ENCODE assay signal across 8 cellular contexts in genomic region chr20:35699127-35699913, GRCh38. TPM values are rescaled to one million over a fixed set of nuclear protein-coding genes. Genes with fewer than 3 reads are reported as not detected.
A peak's percentile ranks its signal among the peaks of the same experiment; 100 is the strongest.
DNase-seq lines count a peak whose midpoint lies in the region; ATAC-seq and TF ChIP-seq lines count a peak whose summit lies in the region.

Gene NFS1 (minus strand): TSS chr20:35699352. CDS start chr20:35699288, 64 bp downstream.
Gene ROMO1 (plus strand): TSS chr20:35699405. CDS start chr20:35699633, 228 bp downstream.

- peak; percentile 29 for TF ChIP-seq POLR2A in esophagus muscularis mucosa (IDR thresholded peaks at IDR 0.05; ENCODE audit: low read depth)

- DNase-seq in DMS 273 (lab: John Stamatoyannopoulos, UW; ENCODE audit: unreplicated experiment) = peak; percentile 94
- peak; percentile 89 to 92 for DNase-seq in activated T-cell treated with anti-CD3 and anti-CD28 coated beads, Interleukin-2, amount 50 U/mL, for 48 hours
- peak; percentile 96 for DNase-seq in esophagus muscularis mucosa (ENCODE audit: extremely low spot score)
- peak; percentile 67 to 81 for DNase-seq in stimulated activated CD8-positive, alpha-beta memory T cell treated with anti-CD3 and anti-CD28 coated beads, Interleukin-7, amount 100 ng/mL, for 4 hours (ENCODE audit: low read depth in 2 of 2)

- no peak for TF ChIP-seq EP300 in esophagus muscularis mucosa (IDR thresholded peaks at IDR 0.05)

- H3K36me3 Mint-ChIP-seq in IgD-negative memory B cell = peaks cover 3% of the 10 kb centered on the region

- H3K36me3 ChIP-seq in esophagus muscularis mucosa (peaks cover 18 to 57% (median 56%) of the 10 kb centered on the region in 4 donors), muscle layer of duodenum (ENCODE audit: control insufficient read depth in 1 of 2, insufficient read depth in 2 of 2, low read length in 2 of 2) (peaks cover 14 to 46% of the 10 kb centered on the region in 2 donors)

- peaks cover 19 to 43% (median 29%) of the 10 kb centered on the region in 4 donors for H3K4me1 ChIP-seq in esophagus muscularis mucosa
- H3K4me1 ChIP-seq in muscle layer of duodenum (ENCODE audit: control insufficient read depth in 1 of 2, insufficient read depth in 2 of 2, low read length in 2 of 2) = peaks cover 12 to 22% of the 10 kb centered on the region in 2 donors

- H3K27me3 ChIP-seq in esophagus muscularis mucosa (no peaks in the 10 kb centered on the region), muscle layer of duodenum (ENCODE audit: low read depth, low read length) (no peaks in the 10 kb centered on the region)

- H3K9me3 ChIP-seq in esophagus muscularis mucosa = no peaks in the 10 kb centered on the region
- H3K9me3 ChIP-seq in muscle layer of duodenum (ENCODE audit: control insufficient read depth in 1 of 2, low read length in 2 of 2) = no peaks in the 10 kb centered on the region

- H3K4me3 Mint-ChIP-seq in IgD-negative memory B cell = peak within 1 kb of the TSS; percentile 94 to 96 (median 95)

- H3K4me1 Mint-ChIP-seq in IgD-negative memory B cell = peaks cover 21 to 32% (median 30%) of the 10 kb centered on the region in 3 donors

- ATAC-seq in GM21526 (IDR thresholded peaks at IDR 0.05; ENCODE audit: low FRiP score, unreplicated experiment) = peak; percentile 57

- intact Hi-C loops in esophagus muscularis mucosa (cut with DNase I) = loop anchor here (2.0 kb wide), 1 partner anchor 73 kb away; the partner anchor contains the start of gene PHF20

- WGBS in esophagus muscularis mucosa = 0% methylated on average over 17 of the region's 80 CpGs

- no peaks in the 10 kb centered on the region for H3K9me3 Mint-ChIP-seq in IgD-negative memory B cell

- H3K27ac ChIP-seq in esophagus muscularis mucosa (replicated peaks in 1 of 4) (peak within 1 kb of the TSS; percentile 91 to 95 (median 94)), muscle layer of duodenum (ENCODE audit: low read length) (peak within 1 kb of the TSS; percentile 78)

- peak within 1 kb of the TSS; percentile 86 to 97 (median 97) for H3K27ac Mint-ChIP-seq in IgD-negative memory B cell

- no peaks in the 10 kb centered on the region for H3K27me3 Mint-ChIP-seq in IgD-negative memory B cell

- peak; percentile 14 to 42 (median 36) for TF ChIP-seq CTCF in esophagus muscularis mucosa (IDR thresholded peaks at IDR 0.05)

- peak within 1 kb of the TSS; percentile 88 to 100 (median 92) for H3K4me3 ChIP-seq in esophagus muscularis mucosa
- peak within 1 kb of the TSS; percentile 65 to 89 for H3K4me3 ChIP-seq in muscle layer of duodenum (ENCODE audit: low read depth in 1 of 2, low read length in 2 of 2)

TF ChIP-seq in PFSK-1, 5 proteins besides CTCF, POLR2A, EP300 and RAD21:
- TF ChIP-seq TAF1 (IDR thresholded peaks at IDR 0.05; ENCODE audit: borderline replicate concordance, insufficient read depth, low read length) = peak; percentile 79; the same call in 1 of the 2 replicates
- peak; percentile 49; the same call in 1 of the 2 replicates for TF ChIP-seq SIN3A (IDR thresholded peaks at IDR 0.05; ENCODE audit: borderline replicate concordance, insufficient read depth, low read length)
- peak; percentile 38 for TF ChIP-seq FOXP2 (optimal IDR thresholded peaks at IDR 0.05; ENCODE audit: borderline replicate concordance, extremely low read depth, extremely low read length, insufficient read depth)
- peak; percentile 94 for TF ChIP-seq POLR2AphosphoS5 (IDR thresholded peaks at IDR 0.05; ENCODE audit: low read depth, low read length)
- TF ChIP-seq REST (IDR thresholded peaks at IDR 0.05; ENCODE audit: insufficient read depth in 1 of 2, low read depth in 2 of 2, low read length in 2 of 2) = no peak

RNA-seq across cellular contexts. Expression of gene NFS1, which starts in this region (rescaled TPM):
- polyA plus RNA-seq in IgD-negative memory B cell = 18.1 TPM
- polyA plus RNA-seq in PFSK-1 (2012; ENCODE audit: insufficient read length, low read depth) = 33.4 TPM
- 10 to 100 TPM; 25.3 to 63.3 (median 32.7) TPM for total RNA-seq in esophagus muscularis mucosa

RNA-seq across cellular contexts. Expression of gene ROMO1, which starts in this region (rescaled TPM):
- 323 TPM for polyA plus RNA-seq in IgD-negative memory B cell
- 377 TPM for polyA plus RNA-seq in PFSK-1 (2012; ENCODE audit: insufficient read length, low read depth)
- 100 to 1,000 TPM; 159 to 360 (median 263) TPM for total RNA-seq in esophagus muscularis mucosa

Comparison
In these comparisons a context has a peak if more than half of its experiments do, and no peak if none do; other contexts are left out.
1. Peak in every context shown above with its lines: DNase-seq, ATAC-seq, H3K4me3 ChIP-seq and H3K27ac ChIP-seq.